In genomic region chr16:57476546-57477410, GRCh38 we compare ENCODE assay signal across 1 cellular context.
TF ChIP-seq lines count a peak whose summit lies in the region.

No MANE protein-coding gene starts in this region.

TF ChIP-seq in HepG2, 621 proteins besides CTCF, POLR2A, EP300 and RAD21:
- TF ChIP-seq, protein P1, sequence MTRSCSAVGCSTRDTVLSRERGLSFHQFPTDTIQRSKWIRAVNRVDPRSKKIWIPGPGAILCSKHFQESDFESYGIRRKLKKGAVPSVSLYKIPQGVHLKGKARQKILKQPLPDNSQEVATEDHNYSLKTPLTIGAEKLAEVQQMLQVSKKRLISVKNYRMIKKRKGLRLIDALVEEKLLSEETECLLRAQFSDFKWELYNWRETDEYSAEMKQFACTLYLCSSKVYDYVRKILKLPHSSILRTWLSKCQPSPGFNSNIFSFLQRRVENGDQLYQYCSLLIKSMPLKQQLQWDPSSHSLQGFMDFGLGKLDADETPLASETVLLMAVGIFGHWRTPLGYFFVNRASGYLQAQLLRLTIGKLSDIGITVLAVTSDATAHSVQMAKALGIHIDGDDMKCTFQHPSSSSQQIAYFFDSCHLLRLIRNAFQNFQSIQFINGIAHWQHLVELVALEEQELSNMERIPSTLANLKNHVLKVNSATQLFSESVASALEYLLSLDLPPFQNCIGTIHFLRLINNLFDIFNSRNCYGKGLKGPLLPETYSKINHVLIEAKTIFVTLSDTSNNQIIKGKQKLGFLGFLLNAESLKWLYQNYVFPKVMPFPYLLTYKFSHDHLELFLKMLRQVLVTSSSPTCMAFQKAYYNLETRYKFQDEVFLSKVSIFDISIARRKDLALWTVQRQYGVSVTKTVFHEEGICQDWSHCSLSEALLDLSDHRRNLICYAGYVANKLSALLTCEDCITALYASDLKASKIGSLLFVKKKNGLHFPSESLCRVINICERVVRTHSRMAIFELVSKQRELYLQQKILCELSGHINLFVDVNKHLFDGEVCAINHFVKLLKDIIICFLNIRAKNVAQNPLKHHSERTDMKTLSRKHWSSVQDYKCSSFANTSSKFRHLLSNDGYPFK (CRISPR knock-in tag; IDR thresholded peaks at IDR 0.05; ENCODE audit: borderline replicate concordance) = 0 out of 2 replicates have a peak, but pooled peaks have one; percentile 22
- TF ChIP-seq ZNF124 (CRISPR knock-in tag; IDR thresholded peaks at IDR 0.05) (no peak), ZNF234 (CRISPR knock-in tag; conservative IDR thresholded peaks at IDR 0.05) (no peak), ZNF24 (IDR thresholded peaks at IDR 0.05) (no peak), ZFAT (CRISPR knock-in tag; conservative IDR thresholded peaks at IDR 0.05) (no peak), EHMT2 (IDR thresholded peaks at IDR 0.05; ENCODE audit: borderline replicate concordance, low read depth, low read length) (no peak), HOXA3 (CRISPR knock-in tag; IDR thresholded peaks at IDR 0.05) (no peak), NFYB (CRISPR knock-in tag; IDR thresholded peaks at IDR 0.05) (0 out of 2 replicates have a peak, but pooled peaks have one; percentile 18), HNRNPL (IDR thresholded peaks at IDR 0.05; ENCODE audit: low read depth, low read length) (no peak), ZNF841 (CRISPR knock-in tag; IDR thresholded peaks at IDR 0.05; ENCODE audit: borderline replicate concordance) (no peak), ZNF431 (CRISPR knock-in tag; IDR thresholded peaks at IDR 0.05; ENCODE audit: borderline replicate concordance, low read depth) (no peak), ZNF253 (CRISPR knock-in tag; IDR thresholded peaks at IDR 0.05; ENCODE audit: borderline replicate concordance) (no peak), IKZF4 (CRISPR knock-in tag; IDR thresholded peaks at IDR 0.05; ENCODE audit: borderline replicate concordance, low read depth, not compliant biosample characterization) (no peak), MTA1 (CRISPR knock-in tag; IDR thresholded peaks at IDR 0.05; ENCODE audit: borderline replicate concordance) (peak; percentile 16; the same call in 1 of the 2 replicates), ZBTB43 (CRISPR knock-in tag; conservative IDR thresholded peaks at IDR 0.05) (no peak), SNAI1 (CRISPR knock-in tag; IDR thresholded peaks at IDR 0.05; ENCODE audit: borderline replicate concordance) (no peak)
- TF ChIP-seq, protein P2, sequence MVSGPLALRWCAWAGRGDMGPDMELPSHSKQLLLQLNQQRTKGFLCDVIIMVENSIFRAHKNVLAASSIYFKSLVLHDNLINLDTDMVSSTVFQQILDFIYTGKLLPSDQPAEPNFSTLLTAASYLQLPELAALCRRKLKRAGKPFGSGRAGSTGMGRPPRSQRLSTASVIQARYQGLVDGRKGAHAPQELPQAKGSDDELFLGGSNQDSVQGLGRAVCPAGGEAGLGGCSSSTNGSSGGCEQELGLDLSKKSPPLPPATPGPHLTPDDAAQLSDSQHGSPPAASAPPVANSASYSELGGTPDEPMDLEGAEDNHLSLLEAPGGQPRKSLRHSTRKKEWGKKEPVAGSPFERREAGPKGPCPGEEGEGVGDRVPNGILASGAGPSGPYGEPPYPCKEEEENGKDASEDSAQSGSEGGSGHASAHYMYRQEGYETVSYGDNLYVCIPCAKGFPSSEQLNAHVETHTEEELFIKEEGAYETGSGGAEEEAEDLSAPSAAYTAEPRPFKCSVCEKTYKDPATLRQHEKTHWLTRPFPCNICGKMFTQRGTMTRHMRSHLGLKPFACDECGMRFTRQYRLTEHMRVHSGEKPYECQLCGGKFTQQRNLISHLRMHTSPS (CRISPR knock-in tag; IDR thresholded peaks at IDR 0.05; ENCODE audit: low read depth) = 0 out of 2 replicates have a peak, but pooled peaks have one; percentile 15
- TF ChIP-seq, protein P3, sequence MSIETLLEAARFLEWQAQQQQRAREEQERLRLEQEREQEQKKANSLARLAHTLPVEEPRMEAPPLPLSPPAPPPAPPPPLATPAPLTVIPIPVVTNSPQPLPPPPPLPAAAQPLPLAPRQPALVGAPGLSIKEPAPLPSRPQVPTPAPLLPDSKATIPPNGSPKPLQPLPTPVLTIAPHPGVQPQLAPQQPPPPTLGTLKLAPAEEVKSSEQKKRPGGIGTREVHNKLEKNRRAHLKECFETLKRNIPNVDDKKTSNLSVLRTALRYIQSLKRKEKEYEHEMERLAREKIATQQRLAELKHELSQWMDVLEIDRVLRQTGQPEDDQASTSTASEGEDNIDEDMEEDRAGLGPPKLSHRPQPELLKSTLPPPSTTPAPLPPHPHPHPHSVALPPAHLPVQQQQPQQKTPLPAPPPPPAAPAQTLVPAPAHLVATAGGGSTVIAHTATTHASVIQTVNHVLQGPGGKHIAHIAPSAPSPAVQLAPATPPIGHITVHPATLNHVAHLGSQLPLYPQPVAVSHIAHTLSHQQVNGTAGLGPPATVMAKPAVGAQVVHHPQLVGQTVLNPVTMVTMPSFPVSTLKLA (IDR thresholded peaks at IDR 0.05) = no peak
